Comparison of ENCODE assay signal across 4 cellular contexts in the genomic region with DNA sequence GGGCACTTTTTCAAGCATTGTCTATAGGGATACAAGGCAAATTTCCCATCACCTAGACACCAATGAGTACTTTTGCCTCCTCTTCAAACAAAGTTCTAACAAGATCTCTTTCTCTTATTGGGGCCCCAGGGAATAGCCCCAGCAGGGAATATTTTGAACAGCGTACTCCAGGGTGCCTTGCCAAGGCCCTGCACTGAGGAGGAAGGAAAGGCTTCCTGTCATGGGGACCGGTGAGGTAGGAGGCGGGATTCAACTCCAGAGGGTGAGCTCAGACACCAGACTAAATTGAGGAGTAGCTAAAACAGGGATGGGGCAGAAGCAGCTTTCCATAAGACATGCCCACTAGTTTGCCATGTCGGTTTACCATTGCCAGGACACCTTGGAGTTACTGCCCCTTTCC. TPM values are rescaled to one million over a fixed set of nuclear protein-coding genes. Genes with fewer than 3 reads are reported as not detected.
"Had no signal": no experiment of that assay in that cellular context is flagged by ENCODE, and none has a peak within 500 bp of the region (broad histone marks: within the 10 kb centered on the region; RNA-seq: fewer than 3 reads in every experiment).

No MANE protein-coding gene starts in this region.

- DNase-seq: GDM1, GF-D8 had no signal

- ATAC-seq: GM12878 had no signal

- H3K4me3 ChIP-seq: GM12878 had no signal

RNA-seq across cellular contexts. Expression of a gene that starts 28.0 kb away (rescaled TPM):
- total RNA-seq: G401, GM12878 had no signal
- polyA plus RNA-seq: GM12878 had no signal

RNA-seq across cellular contexts. Expression of a gene that starts 48.9 kb away (rescaled TPM):
- total RNA-seq: G401, GM12878 had no signal
- polyA plus RNA-seq: GM12878 had no signal
